8 cellular contexts compared by ENCODE assay signal in genomic region chr2:14272396-14273077, GRCh38.
"Had no signal": no experiment of that assay in that cellular context is flagged by ENCODE, and none has a peak within 500 bp of the region (broad histone marks: within the 10 kb centered on the region; RNA-seq: fewer than 3 reads in every experiment).

No MANE protein-coding gene starts in this region.

- ATAC-seq: K562 had no signal

- FAIRE-seq: H54, K562 had no signal

- H3K27ac Mint-ChIP-seq: H9 had no signal

- H3K4me3 ChIP-seq: K562 had no signal

- H3K4me3 Mint-ChIP-seq: H9 had no signal

- H3K27ac ChIP-seq: HL-60 had no signal

- H3K4me1 Mint-ChIP-seq: H9 had no signal

- DNase-seq: GOT3, H9, HCEC 1CT, IMR-90, KG1 had no signal
